ENCODE assay signal across 1 cellular context in the genomic region with DNA sequence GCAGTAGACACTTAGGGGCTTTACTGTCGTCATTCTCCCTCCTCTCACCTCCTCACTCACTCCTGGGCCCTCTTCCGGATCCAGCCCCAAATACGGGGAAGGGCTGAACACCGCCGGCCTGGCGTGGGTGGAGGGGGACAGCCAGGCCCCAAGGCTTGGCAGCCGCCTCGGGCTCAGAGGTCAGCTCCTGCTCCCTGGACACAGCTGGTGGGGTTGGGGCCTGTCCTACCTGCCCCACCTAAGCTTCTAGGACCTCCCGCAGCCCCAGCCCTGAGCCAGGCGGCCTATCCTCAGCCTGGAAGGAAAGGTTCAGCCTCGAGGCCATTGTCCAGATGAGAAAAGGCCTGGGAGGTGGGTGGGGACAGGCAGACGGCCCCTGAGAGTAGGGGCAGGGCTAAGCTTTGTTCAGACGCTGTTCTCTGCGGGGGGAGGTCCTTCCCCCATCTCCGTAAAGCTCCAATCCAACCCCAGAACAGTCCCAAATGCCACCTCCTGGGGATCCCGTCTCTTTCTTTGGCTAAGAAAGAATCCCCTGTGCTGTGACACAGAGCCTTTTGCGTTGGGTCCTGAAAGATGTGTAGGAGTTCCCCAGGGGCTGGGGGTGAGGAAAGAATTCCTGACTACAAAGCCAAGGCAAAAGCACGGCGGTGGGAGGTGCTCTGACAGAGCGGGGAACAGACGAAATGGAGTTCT.
TF ChIP-seq lines count a peak whose summit lies in the region.

No MANE protein-coding gene starts in this region.

TF ChIP-seq in A549, 52 proteins besides CTCF, POLR2A, EP300 and RAD21:
- TF ChIP-seq CEBPB (IDR thresholded peaks at IDR 0.05) (no peak), NR3C1 (IDR thresholded peaks at IDR 0.05) (no peak), ZC3H11A (IDR thresholded peaks at IDR 0.05) (no peak), HOXB13 (CRISPR knock-in tag; IDR thresholded peaks at IDR 0.05; ENCODE audit: low read depth) (no peak), CBX8 (IDR thresholded peaks at IDR 0.05) (no peak), CHD2 (IDR thresholded peaks at IDR 0.05; ENCODE audit: low read length, partially characterized antibody) (no peak), CBX2 (IDR thresholded peaks at IDR 0.05; ENCODE audit: borderline replicate concordance, low read depth) (no peak), HOXB5 (CRISPR knock-in tag; IDR thresholded peaks at IDR 0.05) (no peak), MAFK (IDR thresholded peaks at IDR 0.05; ENCODE audit: partially characterized antibody) (no peak), ZNF302 (CRISPR knock-in tag; IDR thresholded peaks at IDR 0.05) (no peak), RARB (CRISPR knock-in tag; IDR thresholded peaks at IDR 0.05) (no peak), EHMT2 (IDR thresholded peaks at IDR 0.05; ENCODE audit: low read depth) (no peak), NPAS2 (CRISPR knock-in tag; IDR thresholded peaks at IDR 0.05; ENCODE audit: borderline replicate concordance) (no peak)
